Comparison of ENCODE assay signal across 12 cellular contexts in genomic region chr1:24283326-24284155, GRCh38. TPM values are rescaled to one million over a fixed set of nuclear protein-coding genes. Genes with fewer than 3 reads are reported as not detected.
DNase-seq lines count a peak whose midpoint lies in the region; ATAC-seq, FAIRE-seq and TF ChIP-seq lines count a peak whose summit lies in the region.
"Had no signal": no experiment of that assay in that cellular context is flagged by ENCODE, and none has a peak within 500 bp of the region (broad histone marks: within the 10 kb centered on the region; RNA-seq: fewer than 3 reads in every experiment).

No MANE protein-coding gene starts in this region.

- in situ Hi-C loops in Caki2 (cut with HindIII; ENCODE audit: low pct_unique_long_range_greater_than_20kb, low sequenced_read_pairs): no loop called here

- no peak for ATAC-seq in sciatic nerve

- TF ChIP-seq CTCF in bronchial epithelial cell (IDR thresholded peaks at IDR 0.05; ENCODE audit: insufficient read depth, low read length, severe bottlenecking): no peak
- no peak for TF ChIP-seq CTCF in mesothelial cell of epicardium (IDR thresholded peaks at IDR 0.05; ENCODE audit: unreplicated experiment)

- peaks cover 2% of the 10 kb centered on the region for H3K36me3 Mint-ChIP-seq in mesothelial cell of epicardium

- DNase-seq in Caki2 (ENCODE audit: low read depth) (peak; percentile 68), NCI-H2171 treated with DMSO at 0.1 percent for 48 hours (lab: John Stamatoyannopoulos, UW) (peak; percentile 73), bronchial epithelial cell (ENCODE audit: low read depth) (peak; percentile 96), mesothelial cell of epicardium (ENCODE audit: low spot score in 2 of 2, unreplicated experiment in 2 of 2) (no peak), putamen (ENCODE audit: low spot score) (no peak), NCI-H1092 (lab: John Stamatoyannopoulos, UW) (no peak), sciatic nerve (ENCODE audit: low spot score) (no peak), NCI-H187 (lab: John Stamatoyannopoulos, UW) (no peak)
- DNase-seq: activated CD4-positive, alpha-beta T cell treated with anti-CD3 and anti-CD28 coated beads for 4 hours; activated gamma-delta T cell treated with Interleukin-2 at 50 U/mL for 16 hours; COR-L47; SJCRH30 had no signal

- H3K4me3 Mint-ChIP-seq in mesothelial cell of epicardium: no peak overlapping the region

- H3K36me3 ChIP-seq in bronchial epithelial cell (ENCODE audit: control insufficient read depth, insufficient read depth, low read length): no peaks in the 10 kb centered on the region
- H3K36me3 ChIP-seq: SJCRH30 had no signal

- FAIRE-seq in bronchial epithelial cell (lab: Jason Lieb, UNC): peak; percentile 55

- no peaks in the 10 kb centered on the region for H3K27me3 Mint-ChIP-seq in mesothelial cell of epicardium (ENCODE audit: low read depth)

- no peak overlapping the region for H3K4me3 ChIP-seq in bronchial epithelial cell (ENCODE audit: low read depth, low read length)
- H3K4me3 ChIP-seq: SJCRH30 had no signal

- peak overlapping the region; percentile 30 for H3K27ac Mint-ChIP-seq in mesothelial cell of epicardium

- no peaks in the 10 kb centered on the region for H3K27me3 ChIP-seq in bronchial epithelial cell (ENCODE audit: control insufficient read depth, insufficient read depth, low read length)
- H3K27me3 ChIP-seq: SJCRH30 had no signal

- H3K9me3 Mint-ChIP-seq in mesothelial cell of epicardium: peaks cover 4% of the 10 kb centered on the region

- H3K4me1 Mint-ChIP-seq in mesothelial cell of epicardium: peaks cover 9% of the 10 kb centered on the region

- intact Hi-C loops in sciatic nerve (cut with DNase I): no loop called here

RNA-seq across cellular contexts. Expression of gene GRHL3, which starts 35.6 kb away (rescaled TPM):
- total RNA-seq in Caki2 (2014; rRNA removed; shearing (Covaris generic); ENCODE audit: low replicate concordance): 0.03 and 0.26 TPM in 2 replicates
- total RNA-seq in bronchial epithelial cell: 20.5 and 49.8 TPM in 2 replicates
- total RNA-seq in mesothelial cell of epicardium: 17.1 to 19.1 TPM (median 17.9 TPM) in 3 replicates
- total RNA-seq in sciatic nerve: not detected
- total RNA-seq: SJCRH30 had no signal

Comparison
In these comparisons a context has a peak if more than half of its experiments do, and no peak if none do; other contexts are left out.
1. DNase-seq: peak in Caki2 (single experiment), NCI-H2171 treated with DMSO at 0.1 percent for 48 hours (single experiment) and bronchial epithelial cell (single experiment); none in mesothelial cell of epicardium (0 of 2), putamen (single experiment), NCI-H1092 (single experiment), sciatic nerve (single experiment) and NCI-H187 (0 of 2).
2. RNA of gene GRHL3, which starts 35.6 kb away (total RNA-seq): 20.5 to 49.8 TPM in bronchial epithelial cell and 17.1 to 19.1 TPM in mesothelial cell of epicardium; not detected in sciatic nerve (single experiment) and 0.03 to 0.26 TPM in Caki2; every median in the first group is over 10 times any median in the second.